8 cellular contexts compared by ENCODE assay signal in the genomic region with DNA sequence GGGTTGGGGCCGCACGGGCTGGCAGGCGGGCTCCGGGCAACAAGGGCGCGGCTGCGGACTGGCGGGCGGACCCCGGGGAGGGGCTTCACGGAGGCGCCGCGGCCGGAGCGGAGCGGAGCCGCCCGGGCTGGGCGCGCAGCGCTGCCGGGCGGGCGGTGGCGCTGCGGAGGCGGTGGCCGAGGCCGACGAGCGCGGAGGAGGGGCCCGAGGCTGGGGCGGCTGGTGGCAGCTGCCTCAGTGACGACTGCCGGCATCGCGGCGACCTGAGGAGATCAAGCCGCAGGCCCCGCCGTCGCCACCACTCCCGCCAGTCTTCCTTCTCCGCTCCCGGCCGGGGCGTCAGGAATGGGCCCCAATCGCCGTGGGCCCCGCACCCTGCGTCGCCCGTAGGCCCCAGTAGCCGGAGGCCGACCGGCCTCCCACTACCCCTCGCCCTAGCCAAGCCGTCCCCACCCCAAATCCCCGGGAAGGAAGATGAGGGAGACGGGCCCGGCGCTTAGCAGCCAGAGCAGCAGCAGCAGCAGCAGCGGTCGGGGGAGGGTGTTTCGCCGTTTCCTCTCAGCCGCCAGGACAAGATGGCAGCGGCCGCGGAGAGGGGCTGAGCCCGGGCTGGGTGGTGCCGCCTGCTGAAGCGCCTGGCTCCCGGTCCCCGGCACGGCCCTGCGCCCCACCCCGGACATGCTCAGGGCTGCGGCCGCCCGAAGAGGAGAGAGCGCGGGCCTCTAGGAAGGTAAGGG. TPM values are rescaled to one million over a fixed set of nuclear protein-coding genes. Genes with fewer than 3 reads are reported as not detected.
A peak's percentile ranks its signal among the peaks of the same experiment; 100 is the strongest.
DNase-seq lines count a peak whose midpoint lies in the region; ATAC-seq, FAIRE-seq and TF ChIP-seq lines count a peak whose summit lies in the region.

Gene HIPK3 (plus strand): TSS at position 222 of the 737 bp plus-strand sequence.

- FAIRE-seq in small intestine (lab: Jason Lieb, UNC), result no peak

- in situ Hi-C loops in T47D (cut with HindIII; ENCODE audit: low pct_unique_long_range_greater_than_20kb, low sequenced_read_pairs), result no loop called here

- peak; percentile 46 for DNase-seq in A172 (ENCODE audit: low spot score)
- DNase-seq in NCI-H2081 treated with DMSO at 0.1 percent for 48 hours (lab: John Stamatoyannopoulos, UW), result peak; percentile 36
- DNase-seq in WERI-Rb-1, result peak; percentile 79
- peak; percentile 76 to 87 for DNase-seq in T47D (ENCODE audit: low read depth in 1 of 2, low spot score in 1 of 2)
- DNase-seq in iPS-NIHi11 (ENCODE audit: low spot score), result peak; percentile 94
- peak; percentile 74 for DNase-seq in small intestine

- H3K4me3 ChIP-seq in WERI-Rb-1 (ENCODE audit: low read depth, low read length) (peak within 1 kb of the TSS; percentile 94), small intestine (ENCODE audit: low read depth in 1 of 2, low read length in 2 of 2) (peak within 1 kb of the TSS; percentile 94)

- WGBS in small intestine, 3 donors, result 0 to 1% (median 0%) methylated on average over 19 to 85 of the region's 85 CpGs

- H3K27me3 ChIP-seq in WERI-Rb-1 (ENCODE audit: insufficient read depth, low read depth, severe bottlenecking) (no peaks in the 10 kb centered on the region), small intestine (ENCODE audit: control insufficient read depth in 2 of 2, insufficient read depth in 2 of 2, low read length in 2 of 2) (no peaks in the 10 kb centered on the region)

- no peaks in the 10 kb centered on the region for H3K9me3 ChIP-seq in WERI-Rb-1 (ENCODE audit: severe bottlenecking)
- no peaks in the 10 kb centered on the region for H3K9me3 ChIP-seq in small intestine (ENCODE audit: control insufficient read depth, low read depth)

- TF ChIP-seq CTCF in WERI-Rb-1 (IDR thresholded peaks at IDR 0.05; ENCODE audit: low read depth, low read length), result 0 out of 2 replicates have a peak, but pooled peaks have one; percentile 26

- peaks cover 7% of the 10 kb centered on the region; the same call in 1 of the 2 replicates for H3K36me3 ChIP-seq in WERI-Rb-1
- H3K36me3 ChIP-seq in small intestine (ENCODE audit: control insufficient read depth in 2 of 2, insufficient read depth in 2 of 2, low read length in 2 of 2), result no peaks in the 10 kb centered on the region

- H3K27ac ChIP-seq in WERI-Rb-1 (peak within 1 kb of the TSS; percentile 93), small intestine (ENCODE audit: low read depth in 1 of 2, low read length in 1 of 2) (peak within 1 kb of the TSS; percentile 100)

- ATAC-seq in GM18517 (IDR thresholded peaks at IDR 0.05; ENCODE audit: unreplicated experiment), result peak; percentile 76
- peak; percentile 74 for ATAC-seq in HG03025 (IDR thresholded peaks at IDR 0.05; ENCODE audit: low FRiP score, unreplicated experiment)

- H3K4me1 ChIP-seq in small intestine (ENCODE audit: control insufficient read depth in 2 of 2, insufficient read depth in 1 of 2, low read depth in 1 of 2, low read length in 1 of 2), result peaks cover 0 to 8% of the 10 kb centered on the region in 2 donors

RNA-seq across cellular contexts. Expression of gene HIPK3, which starts in this region (rescaled TPM):
- 48.7 and 50.5 TPM in 2 replicates for total RNA-seq in A172 (2014; rRNA removed; shearing (Covaris generic))
- 10 to 100 TPM in 2 of 3 donors, 1 to 10 TPM in 1; 9.5 to 23.0 (median 17.0) TPM for polyA plus RNA-seq in small intestine

Comparison
In these comparisons a context has a peak if more than half of its experiments do, and no peak if none do; other contexts are left out.
1. Peak in every context shown above with its lines: DNase-seq, ATAC-seq, H3K4me3 ChIP-seq and H3K27ac ChIP-seq.
2. DNase-seq: peak in every context shown above with its lines; median percentile 94 in iPS-NIHi11; 82 in T47D; 79 in WERI-Rb-1; 74 in small intestine; 46 in A172; 36 in NCI-H2081 treated with DMSO at 0.1 percent for 48 hours.